8 cellular contexts compared by ENCODE assay signal in genomic region chr11:64239662-64240466, GRCh38. TPM values are rescaled to one million over a fixed set of nuclear protein-coding genes. Genes with fewer than 3 reads are reported as not detected.
DNase-seq lines count a peak whose midpoint lies in the region; ATAC-seq and TF ChIP-seq lines count a peak whose summit lies in the region.

No MANE protein-coding gene starts in this region.

- peaks cover 40% of the 10 kb centered on the region for H3F3A ChIP-seq in DOHH2 (ENCODE audit: control insufficient read depth, insufficient read depth)

- peak overlapping the region; percentile 98 for H3K27ac Mint-ChIP-seq in activated CD8-positive, alpha-beta T cell treated with anti-CD3 and anti-CD28 coated beads for 36 hours
- H3K27ac Mint-ChIP-seq in immature natural killer cell: peak overlapping the region; percentile 99 to 100 (median 99)

- H3K27ac ChIP-seq in DOHH2 (ENCODE audit: low read depth, low read length) (peak overlapping the region; percentile 97), testis (peak overlapping the region; percentile 92 to 99)

- CTCF ChIA-PET in activated CD8-positive, alpha-beta T cell treated with anti-CD3 and anti-CD28 coated beads for 36 hours (lab: Charles Lee): interaction anchor here (2.2 kb wide), 1 partner anchor 13 kb away, joined by 10 read pairs; the partner anchor contains the start of genes NUDT22 and TRPT1

- H3K36me3 Mint-ChIP-seq in activated CD8-positive, alpha-beta T cell treated with anti-CD3 and anti-CD28 coated beads for 36 hours (ENCODE audit: low read depth): peaks cover 47% of the 10 kb centered on the region
- H3K36me3 Mint-ChIP-seq in immature natural killer cell: peaks cover 0 to 3% (median 0%) of the 10 kb centered on the region in 3 donors

- peak; percentile 12 for ATAC-seq in HG03097 (IDR thresholded peaks at IDR 0.05; ENCODE audit: low FRiP score, unreplicated experiment)
- ATAC-seq in activated CD8-positive, alpha-beta T cell treated with anti-CD3 and anti-CD28 coated beads for 36 hours: no peak

- H3K9me3 ChIP-seq in DOHH2 (ENCODE audit: control insufficient read depth, insufficient read depth, low read length): no peaks in the 10 kb centered on the region
- H3K9me3 ChIP-seq in testis: no peaks in the 10 kb centered on the region

- peaks cover 46% of the 10 kb centered on the region for H3K79me2 ChIP-seq in DOHH2 (ENCODE audit: control insufficient read depth, low read length)

- TF ChIP-seq POLR2A in testis (IDR thresholded peaks at IDR 0.05): no peak

- H3K4me3 ChIP-seq in DOHH2 (ENCODE audit: low read length) (peak overlapping the region; percentile 99), testis (peak overlapping the region; percentile 68 to 97)

- 70% methylated on average over 12 of the region's 12 CpGs for WGBS in testis, 2 donors

- DNase-seq in activated CD8-positive, alpha-beta T cell treated with anti-CD3 and anti-CD28 coated beads for 36 hours: peak; percentile 63
- DNase-seq in immature natural killer cell (no peak), testis (no peak), NCI-H345 treated with DMSO at 0.1 percent for 48 hours (lab: John Stamatoyannopoulos, UW; ENCODE audit: unreplicated experiment) (no peak), NCI-H1105 (lab: John Stamatoyannopoulos, UW) (no peak), glomerular visceral epithelial cell (ENCODE audit: extremely low spot score) (no peak)

- H3K9me2 ChIP-seq in DOHH2 (replicated peaks; ENCODE audit: control insufficient read depth, low read length): no peaks in the 10 kb centered on the region

- peak overlapping the region; percentile 92 for H3K4me2 ChIP-seq in DOHH2 (ENCODE audit: low read length)

- no peaks in the 10 kb centered on the region for H3K27me3 ChIP-seq in DOHH2 (ENCODE audit: control insufficient read depth, low read length)
- no peaks in the 10 kb centered on the region for H3K27me3 ChIP-seq in testis

- no peaks in the 10 kb centered on the region; the same call in 1 of the 2 replicates for H4K20me1 ChIP-seq in DOHH2 (ENCODE audit: control insufficient read depth, insufficient read depth, low read depth, low read length)

- POLR2A ChIA-PET in activated CD8-positive, alpha-beta T cell treated with anti-CD3 and anti-CD28 coated beads for 36 hours (lab: Charles Lee): interaction anchor here (0.7 to 2.1 kb wide), 10 partner anchors 9 to 77 kb away, joined by 3 to 5 read pairs (median 3); partner anchors contain the start of genes ESRRA, FERMT3 and TRMT112

- intact Hi-C loops in activated CD8-positive, alpha-beta T cell treated with anti-CD3 and anti-CD28 coated beads for 36 hours (cut with micrococcal nuclease): loop anchor here (10.0 kb wide), 1 partner anchor 65 kb away; the partner anchor contains the start of genes CATSPERZ and ESRRA
- intact Hi-C loops in testis (cut with DNase I; ENCODE audit: low total_unique reads): no loop called here

- peaks cover 71% of the 10 kb centered on the region for H3K36me3 ChIP-seq in DOHH2 (ENCODE audit: control insufficient read depth, low read length)
- no peaks in the 10 kb centered on the region for H3K36me3 ChIP-seq in testis (ENCODE audit: low read depth, missing control alignments)

- H3K4me1 ChIP-seq in DOHH2 (ENCODE audit: control insufficient read depth, low read length) (peaks cover 76% of the 10 kb centered on the region), testis (peaks cover 34% of the 10 kb centered on the region)

- TF ChIP-seq CTCF in DOHH2 (IDR thresholded peaks at IDR 0.05; ENCODE audit: low read depth, low read length, poor library complexity, severe bottlenecking) (no peak), testis (IDR thresholded peaks at IDR 0.05) (no peak)
- no peak for TF ChIP-seq CTCF in activated CD8-positive, alpha-beta T cell treated with anti-CD3 and anti-CD28 coated beads for 36 hours (IDR thresholded peaks at IDR 0.05)

- no peaks in the 10 kb centered on the region for H3K9me3 Mint-ChIP-seq in activated CD8-positive, alpha-beta T cell treated with anti-CD3 and anti-CD28 coated beads for 36 hours
- no peaks in the 10 kb centered on the region for H3K9me3 Mint-ChIP-seq in immature natural killer cell

- H3K4me3 Mint-ChIP-seq in activated CD8-positive, alpha-beta T cell treated with anti-CD3 and anti-CD28 coated beads for 36 hours: peak overlapping the region; percentile 93
- H3K4me3 Mint-ChIP-seq in immature natural killer cell: peak overlapping the region; percentile 84 to 94 (median 85)

- H3K4me1 Mint-ChIP-seq in activated CD8-positive, alpha-beta T cell treated with anti-CD3 and anti-CD28 coated beads for 36 hours (ENCODE audit: low read depth): peaks cover 50% of the 10 kb centered on the region
- H3K4me1 Mint-ChIP-seq in immature natural killer cell: peaks cover 27 to 36% of the 10 kb centered on the region in 2 donors

- H3K27me3 Mint-ChIP-seq in activated CD8-positive, alpha-beta T cell treated with anti-CD3 and anti-CD28 coated beads for 36 hours: no peaks in the 10 kb centered on the region
- H3K27me3 Mint-ChIP-seq in immature natural killer cell (ENCODE audit: low read depth in 3 of 3): peaks cover 12 to 17% (median 13%) of the 10 kb centered on the region in 3 donors

RNA-seq across cellular contexts. Expression of gene FKBP2, which starts 1.0 kb away (rescaled TPM):
- 10 to 100 TPM; 23.5 to 26.9 TPM for total RNA-seq in activated CD8-positive, alpha-beta T cell treated with anti-CD3 and anti-CD28 coated beads for 36 hours
- polyA plus RNA-seq in immature natural killer cell: 100 to 1,000 TPM; 110 to 142 (median 130) TPM
- total RNA-seq in testis: 100 to 1,000 TPM; 151 to 159 TPM
- polyA plus RNA-seq in testis (ENCODE audit: insufficient read depth, low read depth, low replicate concordance): 159 TPM

RNA-seq across cellular contexts. Expression of gene VEGFB, which starts 5.5 kb away (rescaled TPM):
- total RNA-seq in activated CD8-positive, alpha-beta T cell treated with anti-CD3 and anti-CD28 coated beads for 36 hours: 100 to 1,000 TPM in 1 of 2 experiments, 10 to 100 TPM in 1; 86.6 to 104 TPM
- polyA plus RNA-seq in immature natural killer cell: 10 to 100 TPM in 1 of 3 donors, 1 to 10 TPM in 2; 6.7 to 10.3 (median 9.4) TPM
- 10 to 100 TPM; 19.1 to 47.8 TPM for total RNA-seq in testis
- 57.3 TPM for polyA plus RNA-seq in testis (ENCODE audit: insufficient read depth, low read depth, low replicate concordance)

RNA-seq across cellular contexts. Expression of gene PPP1R14B, which starts 6.9 kb away (rescaled TPM):
- total RNA-seq in activated CD8-positive, alpha-beta T cell treated with anti-CD3 and anti-CD28 coated beads for 36 hours: 100 to 1,000 TPM; 285 to 287 TPM
- polyA plus RNA-seq in immature natural killer cell (10 to 100 TPM; 16.6 to 34.9 (median 33.3) TPM), testis (ENCODE audit: insufficient read depth, low read depth, low replicate concordance) (72.0 TPM)
- 10 to 100 TPM; 53.4 to 67.3 TPM for total RNA-seq in testis

RNA-seq across cellular contexts. Expression of gene DNAJC4, which starts 9.5 kb away (rescaled TPM):
- total RNA-seq in activated CD8-positive, alpha-beta T cell treated with anti-CD3 and anti-CD28 coated beads for 36 hours: 10 to 100 TPM; 25.8 to 26.1 TPM
- polyA plus RNA-seq in immature natural killer cell (10 to 100 TPM; 25.2 to 32.6 (median 26.7) TPM), testis (ENCODE audit: insufficient read depth, low read depth, low replicate concordance) (303 TPM)
- total RNA-seq in testis: 100 to 1,000 TPM; 105 to 254 TPM

RNA-seq across cellular contexts. Expression of gene PLCB3, which starts 11.5 kb away (rescaled TPM):
- 1 to 10 TPM; 8.7 to 9.6 TPM for total RNA-seq in activated CD8-positive, alpha-beta T cell treated with anti-CD3 and anti-CD28 coated beads for 36 hours
- under 1 TPM in 2 of 3 donors, not detected in 1; 0.33 to 0.49 TPM for polyA plus RNA-seq in immature natural killer cell
- 10 to 100 TPM; 29.6 to 45.4 TPM for total RNA-seq in testis
- polyA plus RNA-seq in testis (ENCODE audit: insufficient read depth, low read depth, low replicate concordance): 14.2 TPM

Comparison
In these comparisons a context has a peak if more than half of its experiments do, and no peak if none do; other contexts are left out.
1. RNA of gene FKBP2, which starts 1.0 kb away (total RNA-seq): 151 to 159 TPM in testis; 23.5 to 26.9 TPM in activated CD8-positive, alpha-beta T cell treated with anti-CD3 and anti-CD28 coated beads for 36 hours; every median in the first group is over 4 times any median in the second.
2. RNA of gene PPP1R14B, which starts 6.9 kb away (total RNA-seq): 285 to 287 TPM in activated CD8-positive, alpha-beta T cell treated with anti-CD3 and anti-CD28 coated beads for 36 hours; 53.4 to 67.3 TPM in testis; every median in the first group is over 4 times any median in the second.